ENCODE assay signal across 2 cellular contexts in the genomic region with DNA sequence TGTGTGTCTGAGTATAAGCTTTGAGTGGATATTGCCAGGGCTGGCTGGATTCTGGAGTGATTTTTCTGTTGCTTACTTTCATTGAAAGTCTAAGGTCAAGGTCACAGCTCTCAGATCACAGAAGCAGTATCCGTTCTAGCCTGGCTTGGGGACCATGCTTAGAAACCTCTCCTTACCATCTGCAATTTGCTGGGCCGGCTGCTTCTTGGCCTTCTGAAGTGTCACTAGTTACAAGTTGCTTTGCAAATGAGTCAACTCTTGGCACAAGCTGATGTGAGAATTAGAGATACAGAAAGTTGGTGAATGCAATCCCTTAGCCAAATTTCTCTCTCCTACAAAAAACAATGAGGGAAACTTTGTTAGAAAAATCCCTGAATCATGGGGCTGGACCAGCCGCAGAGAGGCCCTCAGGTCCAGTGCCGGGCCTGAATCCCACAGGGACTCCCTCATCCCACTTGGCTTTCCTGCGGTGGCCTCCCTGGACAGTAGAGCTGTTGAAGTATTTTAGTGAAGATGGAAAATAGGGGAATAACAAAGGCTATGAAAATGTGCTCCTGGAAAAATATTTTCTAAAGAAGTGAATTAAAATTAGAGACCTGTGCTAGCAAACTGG.
TF ChIP-seq lines count a peak whose summit lies in the region.

No MANE protein-coding gene starts in this region.

TF ChIP-seq in HepG2, 621 proteins besides CTCF, POLR2A, EP300 and RAD21:
- TF ChIP-seq ZNF343 (CRISPR knock-in tag; IDR thresholded peaks at IDR 0.05) (no peak), ZFP36L1 (CRISPR knock-in tag; IDR thresholded peaks at IDR 0.05) (no peak), HHEX (CRISPR knock-in tag; IDR thresholded peaks at IDR 0.05) (no peak), ZNF317 (CRISPR knock-in tag; IDR thresholded peaks at IDR 0.05) (no peak), ZNF274 (CRISPR knock-in tag; IDR thresholded peaks at IDR 0.05) (no peak)

TF ChIP-seq in H1, 55 proteins besides CTCF, POLR2A, EP300 and RAD21:
- TF ChIP-seq GABPA (IDR thresholded peaks at IDR 0.05; ENCODE audit: borderline replicate concordance, insufficient read depth, low read length) (no peak), KDM4A (IDR thresholded peaks at IDR 0.05; ENCODE audit: low read depth, low read length, severe bottlenecking) (no peak), EGR1 (IDR thresholded peaks at IDR 0.05; ENCODE audit: borderline replicate concordance, low read depth, low read length) (no peak), NANOG (IDR thresholded peaks at IDR 0.05; ENCODE audit: insufficient read depth, low read depth, low read length, poor library complexity, severe bottlenecking) (no peak), JUN (IDR thresholded peaks at IDR 0.05; ENCODE audit: low read depth, low read length) (no peak), BCL11A (IDR thresholded peaks at IDR 0.05; ENCODE audit: low read depth in 2 of 2, low read length in 2 of 2) (no peak), SIRT6 (IDR thresholded peaks at IDR 0.05; ENCODE audit: low read length) (no peak), TEAD4 (IDR thresholded peaks at IDR 0.05; ENCODE audit: low read depth, low read length) (no peak), CEBPB (IDR thresholded peaks at IDR 0.05; ENCODE audit: low read depth, low read length) (no peak), KDM1A (IDR thresholded peaks at IDR 0.05; ENCODE audit: borderline replicate concordance, low read length) (no peak), BACH1 (IDR thresholded peaks at IDR 0.05; ENCODE audit: low read length) (no peak), SRF (IDR thresholded peaks at IDR 0.05; ENCODE audit: low read depth, low read length) (no peak), SIN3A (conservative IDR thresholded peaks at IDR 0.05 in 1 of 2, IDR thresholded peaks at IDR 0.05 in 1 of 2; ENCODE audit: low read depth in 1 of 2, low read length in 2 of 2) (no peak), RBBP5 (IDR thresholded peaks at IDR 0.05; ENCODE audit: borderline replicate concordance, low read depth, low read length) (no peak), SAP30 (IDR thresholded peaks at IDR 0.05; ENCODE audit: insufficient read depth, insufficient replicate concordance, low read length) (no peak), TAF1 (IDR thresholded peaks at IDR 0.05; ENCODE audit: low read depth, low read length) (no peak), GTF2F1 (IDR thresholded peaks at IDR 0.05; ENCODE audit: borderline replicate concordance, low read depth, low read length) (no peak)
- TF ChIP-seq, protein P1, sequence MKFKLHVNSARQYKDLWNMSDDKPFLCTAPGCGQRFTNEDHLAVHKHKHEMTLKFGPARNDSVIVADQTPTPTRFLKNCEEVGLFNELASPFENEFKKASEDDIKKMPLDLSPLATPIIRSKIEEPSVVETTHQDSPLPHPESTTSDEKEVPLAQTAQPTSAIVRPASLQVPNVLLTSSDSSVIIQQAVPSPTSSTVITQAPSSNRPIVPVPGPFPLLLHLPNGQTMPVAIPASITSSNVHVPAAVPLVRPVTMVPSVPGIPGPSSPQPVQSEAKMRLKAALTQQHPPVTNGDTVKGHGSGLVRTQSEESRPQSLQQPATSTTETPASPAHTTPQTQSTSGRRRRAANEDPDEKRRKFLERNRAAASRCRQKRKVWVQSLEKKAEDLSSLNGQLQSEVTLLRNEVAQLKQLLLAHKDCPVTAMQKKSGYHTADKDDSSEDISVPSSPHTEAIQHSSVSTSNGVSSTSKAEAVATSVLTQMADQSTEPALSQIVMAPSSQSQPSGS (IDR thresholded peaks at IDR 0.05; ENCODE audit: low read length), result no peak
TF ChIP-seq in H1: peak in this region for 0.
